Comparison of ENCODE assay signal across 14 cellular contexts in the genomic region with DNA sequence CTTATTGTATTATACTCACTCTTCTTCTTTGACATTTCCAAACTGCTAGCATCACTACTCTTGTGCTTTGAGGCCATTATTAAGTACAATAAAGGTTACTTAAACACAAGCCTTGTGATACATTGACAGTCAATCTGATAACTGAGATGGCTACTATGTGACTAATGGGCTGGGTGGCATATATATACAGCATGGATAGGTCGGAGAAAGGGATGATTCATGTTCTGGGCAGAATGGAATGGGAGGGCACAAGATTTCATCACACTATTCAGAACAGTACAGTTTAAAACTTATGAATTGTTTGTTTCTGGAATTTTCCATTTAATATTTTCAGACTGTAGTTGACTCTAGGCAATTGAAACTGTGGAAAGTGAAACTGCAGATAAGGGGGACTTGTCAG. TPM values are rescaled to one million over a fixed set of nuclear protein-coding genes. Genes with fewer than 3 reads are reported as not detected.
"Had no signal": no experiment of that assay in that cellular context is flagged by ENCODE, and none has a peak within 500 bp of the region (broad histone marks: within the 10 kb centered on the region; RNA-seq: fewer than 3 reads in every experiment).

No MANE protein-coding gene starts in this region.

RNA-seq across cellular contexts. Expression of a gene that starts 18.9 kb away (rescaled TPM):
- total RNA-seq: activated CD4-positive, alpha-beta T cell treated with anti-CD3 and anti-CD28 coated beads, Interleukin-2, amount 10 ng/mL, durations not matched to agents 24 days and 14 days; adrenal gland; aorta; body of pancreas; chondrocyte; dermis blood vessel endothelial cell; fibroblast of lung; frontal cortex; heart left ventricle; T-helper 17 cell had no signal
- polyA plus RNA-seq: fibroblast of lung had no signal

RNA-seq across cellular contexts. Expression of a gene that starts 40.4 kb away (rescaled TPM):
- total RNA-seq: activated CD4-positive, alpha-beta memory T cell treated with anti-CD3 and anti-CD28 coated beads for 36 hours; activated CD4-positive, alpha-beta T cell treated with anti-CD3 and anti-CD28 coated beads, Interleukin-2, amount 10 ng/mL, durations not matched to agents 24 days and 14 days; activated T-cell treated with anti-CD3 and anti-CD28 coated beads, Interleukin-2, amount 50 U/mL, for 72 hours; aorta; body of pancreas; chondrocyte; dermis blood vessel endothelial cell; esophagus squamous epithelium; fibroblast of lung; fibroblast of villous mesenchyme; heart left ventricle; T-helper 17 cell had no signal
- polyA plus RNA-seq: aorta, fibroblast of lung, heart left ventricle had no signal
